1 cellular context compared by ENCODE assay signal in genomic region chr4:145625677-145626622, GRCh38.
TF ChIP-seq lines count a peak whose summit lies in the region.

No MANE protein-coding gene starts in this region.

TF ChIP-seq in GM23338, 12 proteins besides CTCF, POLR2A, EP300 and RAD21 (continued from another document):
- TF ChIP-seq ZNF462 (CRISPR knock-in tag; IDR thresholded peaks at IDR 0.05): no peak
- no peak for TF ChIP-seq EZH2phosphoT487 (IDR thresholded peaks at IDR 0.05; ENCODE audit: unreplicated experiment)
